22 cellular contexts compared by ENCODE assay signal in genomic region chr10:63365976-63366765, GRCh38.
A peak's percentile ranks its signal among the peaks of the same experiment; 100 is the strongest.
DNase-seq lines count a peak whose midpoint lies in the region; ATAC-seq and TF ChIP-seq lines count a peak whose summit lies in the region.
"Had no signal": no experiment of that assay in that cellular context is flagged by ENCODE, and none has a peak within 500 bp of the region (broad histone marks: within the 10 kb centered on the region; RNA-seq: fewer than 3 reads in every experiment).

No MANE protein-coding gene starts in this region.

- TF ChIP-seq CTCF in astrocyte of the spinal cord (IDR thresholded peaks at IDR 0.05; ENCODE audit: low read depth, low read length): no peak

- no peak for ATAC-seq in GM21737 (IDR thresholded peaks at IDR 0.05; ENCODE audit: unreplicated experiment)
- ATAC-seq: activated CD4-positive, CD25-positive, alpha-beta regulatory T cell treated with anti-CD3 and anti-CD28 coated beads, Interleukin-2, amount 50 U/mL, for 24 hours; heart left ventricle had no signal

- in situ Hi-C loops in ACHN (cut with HindIII; ENCODE audit: low pct_ligation_motif_present, low pct_unique_long_range_greater_than_20kb, low sequenced_read_pairs) (no loop called here), astrocyte of the spinal cord (cut with HindIII; ENCODE audit: low sequenced_read_pairs) (no loop called here)

- H3K36me3 ChIP-seq in H7 (replicated peaks; ENCODE audit: control insufficient read depth, insufficient read depth, low read length): no peaks in the 10 kb centered on the region
- H3K36me3 ChIP-seq: right atrium auricular region had no signal

- H3K27ac ChIP-seq in caudate nucleus (ENCODE audit: low read depth, low read length): no peak overlapping the region
- H3K27ac ChIP-seq: BLaER1 treated with 17β-estradiol and CSF1 and Interleukin-3, amounts not matched to agents 10 nM and 100 nM; heart left ventricle; right atrium auricular region had no signal

- no peak overlapping the region for H3K4me3 ChIP-seq in H7 (ENCODE audit: insufficient read depth, low read depth, low read length)
- no peak overlapping the region for H3K4me3 ChIP-seq in astrocyte of the spinal cord (ENCODE audit: low read depth, low read length)
- H3K4me3 ChIP-seq: BLaER1 treated with 17β-estradiol and CSF1 and Interleukin-3, amounts not matched to agents 10 nM and 100 nM; heart left ventricle; right atrium auricular region had no signal

- no peaks in the 10 kb centered on the region for H3K27me3 ChIP-seq in H7 (ENCODE audit: control insufficient read depth, insufficient read depth, low read length)
- H3K27me3 ChIP-seq: BLaER1 treated with 17β-estradiol and CSF1 and Interleukin-3, amounts not matched to agents 10 nM and 100 nM; heart left ventricle; right atrium auricular region had no signal

- DNase-seq in ACHN (peak; percentile 83), H7 (peak; percentile 2), astrocyte of the spinal cord (ENCODE audit: low read depth, low spot score) (peak; percentile 60), kidney glomerular epithelial cell (lab: John Stamatoyannopoulos, UW) (peak; percentile 13), caudate nucleus (lab: John Stamatoyannopoulos, UW) (no peak), AG20443 (ENCODE audit: low spot score) (no peak), hypothalamus (lab: John Stamatoyannopoulos, UW) (no peak)
- DNase-seq: activated naive CD4-positive, alpha-beta T cell treated with anti-CD3 and anti-CD28 coated beads, Interleukin-2, amount 50 U/mL, for 16 hours; activated T-cell treated with anti-CD3 and anti-CD28 coated beads, Interleukin-2, amount 50 U/mL, for 48 hours; aorta; heart left ventricle; mammary epithelial cell; naive B cell; NCI-H1417; NCI-H510A; NK-92 treated with Interleukin-12 subunit alpha and Interleukin-12 subunit beta, amount 100 ng/mL, for 24 hours; stimulated activated CD8-positive, alpha-beta memory T cell treated with anti-CD3 and anti-CD28 coated beads, Interleukin-4, amount 100 ng/mL, for 48 hours; T-helper 9 cell had no signal

Comparison
In these comparisons a context has a peak if more than half of its experiments do, and no peak if none do; other contexts are left out.
1. DNase-seq: peak in ACHN (single experiment), H7 (single experiment), astrocyte of the spinal cord (single experiment) and kidney glomerular epithelial cell (single experiment); none in caudate nucleus (0 of 61), AG20443 (single experiment) and hypothalamus (0 of 51).